In genomic region chr10:127153166-127153565, GRCh38 we compare ENCODE assay signal across 17 cellular contexts. TPM values are rescaled to one million over a fixed set of nuclear protein-coding genes. Genes with fewer than 3 reads are reported as not detected.
"Had no signal": no experiment of that assay in that cellular context is flagged by ENCODE, and none has a peak within 500 bp of the region (broad histone marks: within the 10 kb centered on the region; RNA-seq: fewer than 3 reads in every experiment).

No MANE protein-coding gene starts in this region.

- H3K4me3 ChIP-seq: left ventricle myocardium inferior, upper lobe of left lung had no signal

- H3K27ac ChIP-seq: left ventricle myocardium inferior, upper lobe of left lung had no signal

- H3K4me1 Mint-ChIP-seq: central memory CD8-positive, alpha-beta T cell; memory B cell; T-cell had no signal

- ATAC-seq: activated CD8-positive, alpha-beta T cell treated with anti-CD3 and anti-CD28 coated beads, Interleukin-2, amount 10 ng/mL, durations not matched to agents 7 days and 5 days; stimulated activated naive CD8-positive, alpha-beta T cell treated with anti-CD3 and anti-CD28 coated beads, Interleukin-15, Interleukin-2, amounts not matched to agents 100 U/mL and 50 U/mL, for 24 hours; T-cell had no signal

- H3K36me3 ChIP-seq: left ventricle myocardium inferior, upper lobe of left lung had no signal

- H3K9me3 Mint-ChIP-seq: dendritic cell treated with granulocyte-macrophage colony-stimulating factor and Interleukin-4, amounts not matched to agents 40 ng/mL and 50 ng/mL, for 4 days; endodermal cell; memory B cell had no signal

- H3K36me3 Mint-ChIP-seq: memory B cell, T-cell had no signal

- H3K4me3 Mint-ChIP-seq: activated CD8-positive, alpha-beta T cell treated with anti-CD3 and anti-CD28 coated beads, Interleukin-2, amount 10 ng/mL, durations not matched to agents 7 days and 5 days; central memory CD8-positive, alpha-beta T cell; dendritic cell treated with granulocyte-macrophage colony-stimulating factor and Interleukin-4, amounts not matched to agents 40 ng/mL and 50 ng/mL, for 4 days; endodermal cell; memory B cell; T-cell had no signal

- H3K27me3 ChIP-seq: upper lobe of left lung had no signal

- H3K27me3 Mint-ChIP-seq: dendritic cell treated with granulocyte-macrophage colony-stimulating factor and Interleukin-4, amounts not matched to agents 40 ng/mL and 50 ng/mL, for 4 days; memory B cell had no signal

- H3K9me3 ChIP-seq: left ventricle myocardium inferior, upper lobe of left lung had no signal

- DNase-seq: activated CD4-positive, alpha-beta T cell treated with anti-CD3 and anti-CD28 coated beads for 1 hour; activated CD8-positive, alpha-beta memory T cell treated with anti-CD3 and anti-CD28 coated beads, Interleukin-2, amount 50 U/mL, for 48 hours; activated CD8-positive, alpha-beta T cell treated with anti-CD3 and anti-CD28 coated beads, Interleukin-2, amount 10 ng/mL, durations not matched to agents 7 days and 5 days; activated naive CD4-positive, alpha-beta T cell; endodermal cell; erythroblast; left ventricle myocardium inferior; stimulated activated CD4-positive, alpha-beta T cell treated with anti-CD3 and anti-CD28 coated beads, Interleukin-4, amount 100 ng/mL, for 1 hour; stimulated activated CD8-positive, alpha-beta memory T cell treated with anti-CD3 and anti-CD28 coated beads, Interleukin-4, amount 100 ng/mL, for 48 hours; stimulated activated naive CD8-positive, alpha-beta T cell treated with anti-CD3 and anti-CD28 coated beads, Interleukin-15, Interleukin-2, amounts not matched to agents 100 U/mL and 50 U/mL, for 24 hours; T-cell; T1000 had no signal

- H3K27ac Mint-ChIP-seq: activated CD8-positive, alpha-beta T cell treated with anti-CD3 and anti-CD28 coated beads, Interleukin-2, amount 10 ng/mL, durations not matched to agents 7 days and 5 days; dendritic cell treated with granulocyte-macrophage colony-stimulating factor and Interleukin-4, amounts not matched to agents 40 ng/mL and 50 ng/mL, for 4 days; endodermal cell; memory B cell; T-cell had no signal

RNA-seq across cellular contexts. Expression of gene INSYN2A, which starts 43.2 kb away (rescaled TPM):
- total RNA-seq: activated CD8-positive, alpha-beta T cell treated with anti-CD3 and anti-CD28 coated beads, Interleukin-2, amount 10 ng/mL, durations not matched to agents 7 days and 5 days; left ventricle myocardium inferior; T-cell had no signal
- polyA plus RNA-seq: keratinocyte had no signal
